14 cellular contexts compared by ENCODE assay signal in the genomic region with DNA sequence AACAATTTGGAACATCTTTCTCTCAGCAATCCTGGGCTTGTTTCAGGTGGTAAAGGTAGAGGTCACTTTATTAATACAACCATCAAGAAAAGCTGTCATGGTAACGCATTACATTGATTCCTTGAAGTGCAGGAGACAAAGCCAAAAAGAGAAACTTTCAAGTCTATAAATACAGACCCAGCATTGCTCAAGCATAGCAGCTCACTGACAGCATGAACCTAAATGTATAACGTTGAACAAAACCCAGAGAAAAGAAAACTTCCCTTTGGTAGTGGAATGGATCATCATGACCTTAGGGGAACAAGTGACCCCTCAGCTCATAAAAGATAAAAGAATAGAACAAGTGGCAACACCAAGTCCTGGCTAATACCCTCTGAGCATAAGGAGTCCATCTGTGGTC.
"Had no signal": no experiment of that assay in that cellular context is flagged by ENCODE, and none has a peak within 500 bp of the region (broad histone marks: within the 10 kb centered on the region; RNA-seq: fewer than 3 reads in every experiment).

No MANE protein-coding gene starts in this region.

- ATAC-seq: left lobe of liver; mucosa of descending colon; naive thymus-derived CD4-positive, alpha-beta T cell; pancreas; stimulated activated naive CD8-positive, alpha-beta T cell treated with anti-CD3 and anti-CD28 coated beads, Interleukin-15, amount 100 ng/mL, for 72 hours had no signal

- DNase-seq: activated CD4-positive, alpha-beta T cell treated with anti-CD3 and anti-CD28 coated beads, Interleukin-2, amount 50 U/mL, for 1 hour; activated CD4-positive, CD25-positive, alpha-beta regulatory T cell; activated CD8-positive, alpha-beta memory T cell treated with anti-CD3 and anti-CD28 coated beads for 24 hours; activated gamma-delta T cell treated with Interleukin-2 at 50 U/mL for 16 hours; amniotic stem cell; effector CD4-positive, alpha-beta T cell; islet precursor cell; mucosa of descending colon; naive thymus-derived CD4-positive, alpha-beta T cell; pancreas; sigmoid colon; spleen; stimulated activated naive CD8-positive, alpha-beta T cell treated with anti-CD3 and anti-CD28 coated beads, Interleukin-15, amount 100 ng/mL, for 72 hours had no signal
